8 cellular contexts compared by ENCODE assay signal in genomic region chr3:87227104-87227834, GRCh38. TPM values are rescaled to one million over a fixed set of nuclear protein-coding genes. Genes with fewer than 3 reads are reported as not detected.
DNase-seq lines count a peak whose midpoint lies in the region; ATAC-seq and TF ChIP-seq lines count a peak whose summit lies in the region.

TSS of gene CHMP2B (plus strand) at chr3:87227309. CDS start at chr3:87227523, 214 bp downstream.

- H3K27me3 Mint-ChIP-seq in neural progenitor cell (ENCODE audit: insufficient read depth, low read depth) = peaks cover 2% of the 10 kb centered on the region

- DNase-seq in GM04503 (ENCODE audit: low read depth) (peak; percentile 53), HFF-Myc (ENCODE audit: extremely low read depth, low read depth) (peak; percentile 61), MV-4-11 (lab: John Stamatoyannopoulos, UW) (peak; percentile 89), SJSA1 (ENCODE audit: low read depth in 1 of 2, low spot score in 2 of 2) (peak; percentile 76 to 82), foreskin keratinocyte (peak; percentile 80 to 88), neural progenitor cell (ENCODE audit: low spot score) (peak; percentile 94)
- peak; percentile 75 to 86 (median 84) for DNase-seq in activated naive CD4-positive, alpha-beta T cell (lab: John Stamatoyannopoulos, UW)

- H4K20me1 ChIP-seq in neural progenitor cell (ENCODE audit: low read depth) = no peaks in the 10 kb centered on the region

- peak within 1 kb of the TSS; percentile 91 for H3K4me3 ChIP-seq in HFF-Myc (replicated peaks; ENCODE audit: low read depth, low read length)
- H3K4me3 ChIP-seq in SJSA1 = peak within 1 kb of the TSS; percentile 88
- peak within 1 kb of the TSS; percentile 79 for H3K4me3 ChIP-seq in neural progenitor cell
- peak within 1 kb of the TSS; percentile 93 to 99 for H3K4me3 ChIP-seq in stomach smooth muscle (ENCODE audit: low read length in 2 of 2)

- H3K27ac ChIP-seq in SJSA1 (peak within 1 kb of the TSS; percentile 11; the same call in 1 of the 2 replicates), foreskin keratinocyte (peak within 1 kb of the TSS; percentile 99), neural progenitor cell (peak within 1 kb of the TSS; percentile 79), stomach smooth muscle (ENCODE audit: low read length) (peak within 1 kb of the TSS; percentile 70)

- H3K27ac Mint-ChIP-seq in neural progenitor cell = peak within 1 kb of the TSS; percentile 97

- no peaks in the 10 kb centered on the region for H3K9me3 ChIP-seq in SJSA1 (replicated peaks)
- no peaks in the 10 kb centered on the region for H3K9me3 ChIP-seq in neural progenitor cell (ENCODE audit: low read depth)
- no peaks in the 10 kb centered on the region for H3K9me3 ChIP-seq in stomach smooth muscle (ENCODE audit: control insufficient read depth in 2 of 2, low read length in 2 of 2)

- H3K9ac ChIP-seq in neural progenitor cell (peak within 1 kb of the TSS; percentile 78), stomach smooth muscle (ENCODE audit: low read length in 2 of 2) (peak within 1 kb of the TSS; percentile 90 to 96)

- peak within 1 kb of the TSS; percentile 87 for H2AFZ ChIP-seq in neural progenitor cell (replicated peaks)

- H3F3A ChIP-seq in neural progenitor cell (ENCODE audit: low read depth) = peaks cover 7% of the 10 kb centered on the region

- H3K79me2 ChIP-seq in neural progenitor cell (ENCODE audit: low read depth) = peaks cover 47% of the 10 kb centered on the region

- H3K4me2 ChIP-seq in neural progenitor cell = peak within 1 kb of the TSS; percentile 88

- H3K36me3 ChIP-seq in SJSA1 (no peaks in the 10 kb centered on the region; the same call in 1 of the 2 replicates), neural progenitor cell (no peaks in the 10 kb centered on the region), stomach smooth muscle (ENCODE audit: control insufficient read depth in 2 of 2, insufficient read depth in 2 of 2, low read length in 2 of 2) (no peaks in the 10 kb centered on the region)

- H3K27me3 ChIP-seq in SJSA1 (replicated peaks) = no peaks in the 10 kb centered on the region
- H3K27me3 ChIP-seq in foreskin keratinocyte = no peaks in the 10 kb centered on the region
- peaks cover 5% of the 10 kb centered on the region for H3K27me3 ChIP-seq in neural progenitor cell
- H3K27me3 ChIP-seq in stomach smooth muscle (ENCODE audit: control insufficient read depth in 1 of 2, insufficient read depth in 2 of 2, low read length in 2 of 2) = no peaks in the 10 kb centered on the region

- H3K4me1 Mint-ChIP-seq in neural progenitor cell = peaks cover 15% of the 10 kb centered on the region

- H3K4me1 ChIP-seq in SJSA1 (replicated peaks) (peaks cover 11% of the 10 kb centered on the region; the same call in 1 of the 2 replicates), foreskin keratinocyte (peaks cover 18% of the 10 kb centered on the region), neural progenitor cell (peaks cover 16% of the 10 kb centered on the region), stomach smooth muscle (ENCODE audit: control insufficient read depth, insufficient read depth, low read length) (no peaks in the 10 kb centered on the region)

- no peak for TF ChIP-seq CTCF in HFF-Myc (IDR thresholded peaks at IDR 0.05; ENCODE audit: low read depth, low read length, missing control alignments)
- TF ChIP-seq CTCF in foreskin keratinocyte (conservative IDR thresholded peaks at IDR 0.05) = no peak
- no peak for TF ChIP-seq CTCF in neural progenitor cell (IDR thresholded peaks at IDR 0.05)

- H3K4me3 Mint-ChIP-seq in neural progenitor cell = peak within 1 kb of the TSS; percentile 99

- ATAC-seq in foreskin keratinocyte = peak; percentile 93

- H3K36me3 Mint-ChIP-seq in neural progenitor cell = no peaks in the 10 kb centered on the region

- H3K9me3 Mint-ChIP-seq in neural progenitor cell = no peaks in the 10 kb centered on the region

RNA-seq across cellular contexts. Expression of gene CHMP2B, which starts in this region (rescaled TPM):
- 17.6 and 32.9 TPM in 2 replicates for total RNA-seq in SJSA1 (2014; rRNA removed; shearing (Covaris generic))
- total RNA-seq in foreskin keratinocyte = 50.7 and 56.4 TPM in 2 replicates
- 28.2 and 37.7 TPM in 2 replicates for polyA plus RNA-seq in foreskin keratinocyte
- total RNA-seq in neural progenitor cell (ENCODE audit: low replicate concordance) = 34.5 and 62.4 TPM in 2 replicates

Comparison
In these comparisons a context has a peak if more than half of its experiments do, and no peak if none do; other contexts are left out.
1. Peak in every context shown above with its lines: DNase-seq, ATAC-seq, H3K4me3 ChIP-seq and H3K27ac ChIP-seq.
2. H3K27ac ChIP-seq: peak in every context shown above with its lines; median percentile 99 in foreskin keratinocyte; 79 in neural progenitor cell; 70 in stomach smooth muscle; 11 in SJSA1.